8 cellular contexts compared by ENCODE assay signal in genomic region chr1:167342846-167343245, GRCh38.
DNase-seq lines count a peak whose midpoint lies in the region; ATAC-seq, FAIRE-seq and TF ChIP-seq lines count a peak whose summit lies in the region.

No MANE protein-coding gene starts in this region.

- ATAC-seq in GM19468 (IDR thresholded peaks at IDR 0.05; ENCODE audit: extremely low read depth, unreplicated experiment): peak; percentile 68

- H3K9me2 ChIP-seq in hepatocyte (replicated peaks; ENCODE audit: insufficient read depth): no peaks in the 10 kb centered on the region

- H3K4me1 ChIP-seq in hepatocyte (ENCODE audit: insufficient read depth): no peaks in the 10 kb centered on the region

- no peak for DNase-seq in D721Med (ENCODE audit: insufficient read length, low spot score)
- DNase-seq in hepatocyte (ENCODE audit: low spot score): peak; percentile 6
- DNase-seq in NCI-H2196 (lab: John Stamatoyannopoulos, UW; ENCODE audit: unreplicated experiment): no peak
- no peak for DNase-seq in NCI-H345 treated with DMSO at 0.1 percent for 48 hours (lab: John Stamatoyannopoulos, UW; ENCODE audit: unreplicated experiment)
- no peak for DNase-seq in stimulated activated CD4-positive, alpha-beta T cell treated with anti-CD3 and anti-CD28 coated beads, Interleukin-2, amount 100 ng/mL, for 48 hours
- DNase-seq in OCI-M2 (lab: John Stamatoyannopoulos, UW; ENCODE audit: unreplicated experiment): no peak

- peak; percentile 48 for TF ChIP-seq CTCF in D721Med (IDR thresholded peaks at IDR 0.05; ENCODE audit: insufficient read depth, missing control alignments)
- TF ChIP-seq CTCF in LNCAP (IDR thresholded peaks at IDR 0.05): peak; percentile 41; the same call in 1 of the 2 replicates
- peak; percentile 31 for TF ChIP-seq CTCF in hepatocyte (IDR thresholded peaks at IDR 0.05; ENCODE audit: poor library complexity)

- no peaks in the 10 kb centered on the region for H3K27me3 ChIP-seq in hepatocyte

- no peaks in the 10 kb centered on the region for H4K20me1 ChIP-seq in hepatocyte (ENCODE audit: insufficient read depth, poor library complexity, severe bottlenecking)

- no peak overlapping the region for H3K4me3 ChIP-seq in hepatocyte

- H3K4me2 ChIP-seq in hepatocyte: no peak overlapping the region

- peaks cover 2% of the 10 kb centered on the region for H3K79me2 ChIP-seq in hepatocyte

- 87% methylated on average over 3 of the region's 3 CpGs for whole genome bisulfite sequencing in hepatocyte (ENCODE audit: low lambda C conversion rate, missing lambda C conversion rate)

- FAIRE-seq in D721Med (lab: Jason Lieb, UNC): peak; percentile 48

- no peaks in the 10 kb centered on the region for H3K36me3 ChIP-seq in hepatocyte (replicated peaks; ENCODE audit: insufficient read depth, low read depth)

- H3K27ac ChIP-seq in hepatocyte: no peak overlapping the region

- H2AFZ ChIP-seq in hepatocyte: no peak overlapping the region

- H3K9me3 ChIP-seq in hepatocyte (ENCODE audit: low read depth): no peaks in the 10 kb centered on the region
